11 cellular contexts compared by ENCODE assay signal in the genomic region with DNA sequence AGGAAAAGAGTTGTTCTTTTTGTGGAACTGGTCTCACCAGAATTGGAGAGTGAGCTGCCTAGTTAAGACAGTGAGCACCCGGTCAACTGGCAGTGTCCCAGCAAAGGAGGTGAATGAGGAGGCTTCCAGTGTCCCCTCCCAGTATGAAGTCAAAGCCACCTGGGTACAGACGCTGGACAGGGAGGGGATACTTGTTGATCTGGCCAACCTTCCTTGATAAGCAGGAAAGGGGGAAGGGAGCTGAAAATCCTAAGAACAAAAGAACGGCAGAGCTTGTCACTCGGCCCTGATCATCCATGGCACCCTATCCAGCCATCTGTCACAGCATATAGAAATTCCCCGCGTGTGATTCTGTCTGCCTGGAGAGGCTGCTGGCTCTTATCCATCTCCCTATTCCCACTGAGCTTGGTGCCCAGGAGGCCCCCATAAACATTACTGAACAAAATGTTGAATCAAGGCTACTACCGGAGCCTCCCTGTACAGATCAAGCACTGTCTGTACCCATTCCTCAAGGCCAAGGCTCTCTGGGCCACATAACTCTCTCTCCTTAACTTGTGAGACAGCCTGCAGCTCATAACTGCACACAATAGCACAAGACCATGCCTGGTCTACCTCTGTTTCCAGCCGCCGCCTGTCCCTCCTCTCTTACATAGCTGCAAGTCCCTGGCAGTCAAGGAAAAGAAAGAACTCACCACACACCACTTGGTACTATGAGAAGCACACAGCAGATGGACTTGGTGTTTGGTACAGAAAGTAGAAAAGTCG.
DNase-seq lines count a peak whose midpoint lies in the region; ATAC-seq and TF ChIP-seq lines count a peak whose summit lies in the region.
"Had no signal": no experiment of that assay in that cellular context is flagged by ENCODE, and none has a peak within 500 bp of the region (broad histone marks: within the 10 kb centered on the region; RNA-seq: fewer than 3 reads in every experiment).

No MANE protein-coding gene starts in this region.

- H3K4me1 ChIP-seq in mesenchymal stem cell (ENCODE audit: control insufficient read depth, insufficient read depth, low read depth, low read length): peaks cover 13% of the 10 kb centered on the region

- H3K27ac Mint-ChIP-seq in activated naive CD8-positive, alpha-beta T cell: peak overlapping the region; percentile 72
- H3K27ac Mint-ChIP-seq in activated naive CD8-positive, alpha-beta T cell treated with anti-CD3 and anti-CD28 coated beads for 36 hours: no peak overlapping the region
- peak overlapping the region; percentile 89 for H3K27ac Mint-ChIP-seq in WTC11
- peak overlapping the region; percentile 65 for H3K27ac Mint-ChIP-seq in type B pancreatic cell

- no peak for TF ChIP-seq CTCF in WTC11 (IDR thresholded peaks at IDR 0.05)
- TF ChIP-seq CTCF in type B pancreatic cell (conservative IDR thresholded peaks at IDR 0.05): no peak

- no peaks in the 10 kb centered on the region for H3K9me3 ChIP-seq in mesenchymal stem cell (ENCODE audit: control insufficient read depth, low read length)

- no peak overlapping the region for H2AK5ac ChIP-seq in mesenchymal stem cell (ENCODE audit: low read length, severe bottlenecking)

- H3K36me3 ChIP-seq in mesenchymal stem cell (ENCODE audit: control insufficient read depth in 1 of 2, insufficient read depth in 2 of 2, low read depth in 1 of 2, low read length in 2 of 2): peaks cover 0 to 2% of the 10 kb centered on the region in 2 experiments

- no peak overlapping the region for H2BK120ac ChIP-seq in mesenchymal stem cell (ENCODE audit: low read depth, low read length)

- H3K4me3 ChIP-seq in mesenchymal stem cell (ENCODE audit: insufficient read depth in 1 of 2, low read depth in 1 of 2, low read length in 2 of 2): no peak overlapping the region
- H3K4me3 ChIP-seq: PC-9 had no signal

- CTCF ChIA-PET in WTC11 (lab: Charles Lee): interaction anchor here (0.6 to 3.4 kb wide), 9 partner anchors 11 to 185 kb away, joined by 3 to 15 read pairs (median 4); a partner anchor contains a TSS

- peak overlapping the region; percentile 66 for H4K8ac ChIP-seq in mesenchymal stem cell (ENCODE audit: low read length)

- H3K4ac ChIP-seq in mesenchymal stem cell (ENCODE audit: low read depth in 1 of 2, low read length in 2 of 2): peak overlapping the region; percentile 20 to 61

- no peaks in the 10 kb centered on the region for H3K27me3 ChIP-seq in mesenchymal stem cell (ENCODE audit: control insufficient read depth in 1 of 2, insufficient read depth in 1 of 2, low read length in 2 of 2)

- POLR2A ChIA-PET in WTC11 (lab: Charles Lee): interaction anchor here (1.3 to 1.9 kb wide), 2 partner anchors 9 to 174 kb away, joined by 4 to 5 read pairs; no protein-coding TSS in a partner anchor

- H2BK12ac ChIP-seq in mesenchymal stem cell (ENCODE audit: low read length in 2 of 2): peak overlapping the region; percentile 35 to 54

- H3K4me3 Mint-ChIP-seq in activated naive CD8-positive, alpha-beta T cell: no peak overlapping the region
- no peak overlapping the region for H3K4me3 Mint-ChIP-seq in activated naive CD8-positive, alpha-beta T cell treated with anti-CD3 and anti-CD28 coated beads for 36 hours
- H3K4me3 Mint-ChIP-seq in WTC11 (no peak overlapping the region), type B pancreatic cell (peak overlapping the region; percentile 16)

- H3K9me3 Mint-ChIP-seq in activated naive CD8-positive, alpha-beta T cell (ENCODE audit: low read depth): no peaks in the 10 kb centered on the region
- no peaks in the 10 kb centered on the region for H3K9me3 Mint-ChIP-seq in activated naive CD8-positive, alpha-beta T cell treated with anti-CD3 and anti-CD28 coated beads for 36 hours
- H3K9me3 Mint-ChIP-seq in WTC11 (no peaks in the 10 kb centered on the region), type B pancreatic cell (no peaks in the 10 kb centered on the region)

- H3K27ac ChIP-seq in mesenchymal stem cell (ENCODE audit: low read length, poor library complexity, severe bottlenecking): no peak overlapping the region
- H3K27ac ChIP-seq: PC-9 had no signal

- peaks cover 44% of the 10 kb centered on the region for H3K79me1 ChIP-seq in mesenchymal stem cell (replicated peaks; ENCODE audit: low read length, poor library complexity, severe bottlenecking)

- no peak overlapping the region for H2AFZ ChIP-seq in mesenchymal stem cell (ENCODE audit: low read depth, low read length)
- H2AFZ ChIP-seq: PC-9 had no signal

- WGBS in mesenchymal stem cell: 79% methylated on average over 9 of the region's 10 CpGs

- DNase-seq in activated naive CD8-positive, alpha-beta T cell treated with anti-CD3 and anti-CD28 coated beads for 36 hours: no peak
- no peak for DNase-seq in WTC11 (ENCODE audit: low spot score)
- no peak for DNase-seq in mesenchymal stem cell
- DNase-seq in type B pancreatic cell (ENCODE audit: extremely low spot score, unreplicated experiment): no peak
- no peak for DNase-seq in SIG-M5 (lab: John Stamatoyannopoulos, UW)
- DNase-seq: HCEC 1CT, MM.1S had no signal

- H3K14ac ChIP-seq in mesenchymal stem cell (ENCODE audit: low read length in 2 of 2): no peak overlapping the region

- H3K4me2 ChIP-seq in mesenchymal stem cell (ENCODE audit: low read length, poor library complexity, severe bottlenecking): no peak overlapping the region
- H3K4me2 ChIP-seq: PC-9 had no signal

- no peaks in the 10 kb centered on the region for H3K36me3 Mint-ChIP-seq in activated naive CD8-positive, alpha-beta T cell
- H3K36me3 Mint-ChIP-seq in activated naive CD8-positive, alpha-beta T cell treated with anti-CD3 and anti-CD28 coated beads for 36 hours: peaks cover 11% of the 10 kb centered on the region
- peaks cover 4% of the 10 kb centered on the region; the same call in 1 of the 2 replicates for H3K36me3 Mint-ChIP-seq in WTC11
- H3K36me3 Mint-ChIP-seq in type B pancreatic cell: peaks cover 6% of the 10 kb centered on the region

- ATAC-seq in WTC11 (no peak), HG03469 (IDR thresholded peaks at IDR 0.05; ENCODE audit: unreplicated experiment) (no peak), GM21786 (IDR thresholded peaks at IDR 0.05; ENCODE audit: unreplicated experiment) (no peak)

- H3K18ac ChIP-seq in mesenchymal stem cell (ENCODE audit: low read depth in 1 of 2, low read length in 2 of 2): peak overlapping the region; percentile 25 to 37

- H3K27me3 Mint-ChIP-seq in activated naive CD8-positive, alpha-beta T cell: no peaks in the 10 kb centered on the region
- H3K27me3 Mint-ChIP-seq in activated naive CD8-positive, alpha-beta T cell treated with anti-CD3 and anti-CD28 coated beads for 36 hours: no peaks in the 10 kb centered on the region
- H3K27me3 Mint-ChIP-seq in WTC11 (ENCODE audit: low read depth) (no peaks in the 10 kb centered on the region), type B pancreatic cell (no peaks in the 10 kb centered on the region)

- H3K4me1 Mint-ChIP-seq in activated naive CD8-positive, alpha-beta T cell (ENCODE audit: low read depth): peaks cover 67% of the 10 kb centered on the region
- peaks cover 57% of the 10 kb centered on the region for H3K4me1 Mint-ChIP-seq in activated naive CD8-positive, alpha-beta T cell treated with anti-CD3 and anti-CD28 coated beads for 36 hours
- H3K4me1 Mint-ChIP-seq in WTC11 (peaks cover 73% of the 10 kb centered on the region), type B pancreatic cell (ENCODE audit: unreplicated experiment) (peaks cover 69% of the 10 kb centered on the region)

- H2BK5ac ChIP-seq in mesenchymal stem cell (ENCODE audit: low read depth, low read length, poor library complexity, severe bottlenecking): no peak overlapping the region

- peak overlapping the region; percentile 26 for H2BK15ac ChIP-seq in mesenchymal stem cell (ENCODE audit: low read depth, poor library complexity, severe bottlenecking)

- no peak overlapping the region for H3K23ac ChIP-seq in mesenchymal stem cell (ENCODE audit: low read length in 2 of 2)

- H4K91ac ChIP-seq in mesenchymal stem cell (ENCODE audit: low read length): no peak overlapping the region

- no peak overlapping the region for H3K9ac ChIP-seq in mesenchymal stem cell (ENCODE audit: low read length)

TF ChIP-seq in WTC11, 78 proteins besides CTCF, POLR2A, EP300 and RAD21:
- TF ChIP-seq ZNF317 (CRISPR knock-in tag; IDR thresholded peaks at IDR 0.05; ENCODE audit: borderline replicate concordance, low read depth): peak; percentile 62; the same call in 1 of the 2 replicates
- no peak for TF ChIP-seq ESRRA (CRISPR knock-in tag; IDR thresholded peaks at IDR 0.05; ENCODE audit: borderline replicate concordance)
